In genomic region chr1:228273720-228274451, GRCh38 we compare ENCODE assay signal across 16 cellular contexts.
DNase-seq lines count a peak whose midpoint lies in the region; ATAC-seq and TF ChIP-seq lines count a peak whose summit lies in the region.
"Had no signal": no experiment of that assay in that cellular context is flagged by ENCODE, and none has a peak within 500 bp of the region (broad histone marks: within the 10 kb centered on the region; RNA-seq: fewer than 3 reads in every experiment).

No MANE protein-coding gene starts in this region.

- peak; percentile 27 for TF ChIP-seq CTCF in DND-41 (IDR thresholded peaks at IDR 0.05; ENCODE audit: borderline replicate concordance, extremely low read depth, low read length, poor library complexity, severe bottlenecking)
- TF ChIP-seq CTCF in Panc1 (IDR thresholded peaks at IDR 0.05), result peak; percentile 36; the same call in 1 of the 2 replicates
- TF ChIP-seq CTCF in progenitor cell of endocrine pancreas (IDR thresholded peaks at IDR 0.05; ENCODE audit: unreplicated experiment), result no peak

- POLR2A ChIA-PET in Panc1 (lab: Charles Lee), result no interaction called here

- no peaks in the 10 kb centered on the region for H3K9me3 Mint-ChIP-seq in progenitor cell of endocrine pancreas (ENCODE audit: low read depth)
- H3K9me3 Mint-ChIP-seq: activated naive CD4-positive, alpha-beta T cell treated with anti-CD3 and anti-CD28 coated beads, Interleukin-2, amount 10 ng/mL, durations not matched to agents 7 days and 5 days; stimulated activated naive CD8-positive, alpha-beta T cell treated with anti-CD3 and anti-CD28 coated beads, Interleukin-15, Interleukin-2, amounts not matched to agents 100 ng/mL and 50 ng/mL, for 24 hours had no signal

- H3K27ac Mint-ChIP-seq in progenitor cell of endocrine pancreas, result no peak overlapping the region
- H3K27ac Mint-ChIP-seq: activated naive CD4-positive, alpha-beta T cell treated with anti-CD3 and anti-CD28 coated beads, Interleukin-2, amount 10 ng/mL, durations not matched to agents 7 days and 5 days; stimulated activated naive CD8-positive, alpha-beta T cell treated with anti-CD3 and anti-CD28 coated beads, Interleukin-15, Interleukin-2, amounts not matched to agents 100 ng/mL and 50 ng/mL, for 24 hours had no signal

- BruUV-seq in Panc1 (replicated peaks; lab: Mats Ljungman, UMichigan), result TSS peak; percentile 69

- in situ Hi-C loops in Panc1 (cut with HindIII; ENCODE audit: low pct_unique_long_range_greater_than_20kb, low sequenced_read_pairs), result no loop called here

- H3K27me3 Mint-ChIP-seq in progenitor cell of endocrine pancreas, result no peaks in the 10 kb centered on the region
- H3K27me3 Mint-ChIP-seq: activated naive CD4-positive, alpha-beta T cell treated with anti-CD3 and anti-CD28 coated beads, Interleukin-2, amount 10 ng/mL, durations not matched to agents 7 days and 5 days; stimulated activated naive CD8-positive, alpha-beta T cell treated with anti-CD3 and anti-CD28 coated beads, Interleukin-15, Interleukin-2, amounts not matched to agents 100 ng/mL and 50 ng/mL, for 24 hours had no signal

- no peak for DNase-seq in DND-41
- no peak for DNase-seq in Panc1 (ENCODE audit: low read depth, low spot score)
- DNase-seq in left ventricle myocardium superior, result peak; percentile 27
- peak; percentile 8 for DNase-seq in progenitor cell of endocrine pancreas (ENCODE audit: low spot score, unreplicated experiment)
- DNase-seq in NCI-H2227 treated with DMSO at 0.1 percent for 48 hours (lab: John Stamatoyannopoulos, UW), result no peak
- DNase-seq in stimulated activated CD4-positive, alpha-beta T cell treated with anti-CD3 and anti-CD28 coated beads, Interleukin-1b, Interleukin-23, amount 100 ng/mL, for 48 hours, result no peak
- DNase-seq in hippocampal formation (lab: John Stamatoyannopoulos, UW), result no peak
- DNase-seq: activated naive CD4-positive, alpha-beta T cell treated with anti-CD3 and anti-CD28 coated beads, Interleukin-2, amount 10 ng/mL, durations not matched to agents 7 days and 5 days; effector memory CD4-positive, alpha-beta T cell; NCI-H1105; nucleus accumbens had no signal

- no peak overlapping the region for H3K9ac ChIP-seq in DND-41 (ENCODE audit: low read depth, low read length)

- no peak overlapping the region for H3K4me2 ChIP-seq in DND-41 (ENCODE audit: insufficient read depth, low read length)

- H3K36me3 ChIP-seq in DND-41 (ENCODE audit: insufficient read depth, low read length), result peaks cover 45% of the 10 kb centered on the region
- H3K36me3 ChIP-seq in Panc1 (ENCODE audit: control insufficient read depth, insufficient read depth, low read length), result no peaks in the 10 kb centered on the region
- H3K36me3 ChIP-seq: breast epithelium, HAP-1 had no signal

- intact Hi-C loops in Panc1 (cut with micrococcal nuclease; ENCODE audit: unreplicated experiment) (no loop called here), left ventricle myocardium superior (cut with micrococcal nuclease) (no loop called here)

- H3K79me2 ChIP-seq in DND-41 (ENCODE audit: insufficient read depth, low read length), result no peaks in the 10 kb centered on the region

- no peak for ATAC-seq in DND-41 (ENCODE audit: insufficient read depth, low read depth)
- ATAC-seq in Panc1, result no peak
- no peak for ATAC-seq in left ventricle myocardium superior

- no peak overlapping the region for H2AFZ ChIP-seq in DND-41 (ENCODE audit: low read depth, low read length)

- H3K4me3 ChIP-seq in DND-41 (ENCODE audit: low read depth in 1 of 2, low read length in 2 of 2) (no peak overlapping the region), Panc1 (ENCODE audit: low read depth in 2 of 2, low read length in 2 of 2) (no peak overlapping the region)
- H3K4me3 ChIP-seq: breast epithelium, HAP-1, skin epidermis had no signal

- H3K9me3 ChIP-seq in DND-41 (ENCODE audit: insufficient read depth, low read length, severe bottlenecking) (no peaks in the 10 kb centered on the region), Panc1 (ENCODE audit: control insufficient read depth, insufficient read depth, low read depth, low read length) (no peaks in the 10 kb centered on the region)
- H3K9me3 ChIP-seq: BLaER1 treated with 17β-estradiol and CSF1 and Interleukin-3, amounts not matched to agents 10 nM and 100 nM; breast epithelium; HAP-1 had no signal

- H3K27ac ChIP-seq in DND-41 (ENCODE audit: low read length), result no peak overlapping the region
- no peak overlapping the region for H3K27ac ChIP-seq in Panc1 (ENCODE audit: low read length)
- H3K27ac ChIP-seq: BLaER1 treated with 17β-estradiol and CSF1 and Interleukin-3, amounts not matched to agents 10 nM and 100 nM; breast epithelium; skin epidermis had no signal

- 0 out of 2 replicates have a peak, but pooled peaks cover 3% of the 10 kb centered on the region for H4K20me1 ChIP-seq in DND-41 (ENCODE audit: insufficient read depth, low read length)

- peaks cover 6% of the 10 kb centered on the region for H3K36me3 Mint-ChIP-seq in progenitor cell of endocrine pancreas (ENCODE audit: insufficient read depth)

- no peaks in the 10 kb centered on the region for H3K4me1 Mint-ChIP-seq in progenitor cell of endocrine pancreas (ENCODE audit: low read depth)

- CTCF ChIA-PET in Panc1 (lab: Charles Lee), result no interaction called here

- H3K4me1 ChIP-seq in DND-41 (ENCODE audit: insufficient read depth, low read length) (no peaks in the 10 kb centered on the region), Panc1 (ENCODE audit: control insufficient read depth, insufficient read depth, low read length) (no peaks in the 10 kb centered on the region)
- H3K4me1 ChIP-seq: breast epithelium had no signal

- no peak overlapping the region for H3K4me3 Mint-ChIP-seq in progenitor cell of endocrine pancreas (ENCODE audit: low read depth)

- H3K27me3 ChIP-seq in DND-41 (ENCODE audit: insufficient read depth, low read length, poor library complexity) (no peaks in the 10 kb centered on the region), Panc1 (ENCODE audit: control insufficient read depth, insufficient read depth, low read length) (no peaks in the 10 kb centered on the region)
- H3K27me3 ChIP-seq: BLaER1 treated with 17β-estradiol and CSF1 and Interleukin-3, amounts not matched to agents 10 nM and 100 nM; breast epithelium had no signal

Comparison
In these comparisons a context has a peak if more than half of its experiments do, and no peak if none do; other contexts are left out.
1. DNase-seq: peak in left ventricle myocardium superior (single experiment) and progenitor cell of endocrine pancreas (single experiment); none in DND-41 (single experiment), Panc1 (single experiment), NCI-H2227 treated with DMSO at 0.1 percent for 48 hours (single experiment), stimulated activated CD4-positive, alpha-beta T cell treated with anti-CD3 and anti-CD28 coated beads, Interleukin-1b, Interleukin-23, amount 100 ng/mL, for 48 hours (single experiment) and hippocampal formation (0 of 2).